ENCODE assay signal across 22 cellular contexts in the genomic region with DNA sequence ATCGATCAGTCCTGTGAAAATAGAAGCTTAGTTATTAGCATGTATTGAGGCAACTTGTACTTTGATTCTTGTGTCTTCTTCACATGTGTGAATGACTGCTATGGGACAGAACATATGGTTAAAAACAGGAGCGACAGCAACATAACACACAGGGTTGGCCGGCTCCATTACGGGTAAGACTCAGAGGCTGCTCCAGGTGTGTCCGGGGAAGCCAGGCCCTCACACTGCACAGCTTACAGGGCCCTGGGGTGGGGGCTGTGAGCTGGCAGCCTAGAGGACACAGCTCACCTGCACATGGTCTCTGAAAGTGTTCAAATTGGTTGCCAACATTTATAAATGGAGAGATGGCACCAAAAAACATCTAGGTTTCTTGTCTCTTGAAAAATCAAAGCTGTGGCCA.
"Had no signal": no experiment of that assay in that cellular context is flagged by ENCODE, and none has a peak within 500 bp of the region (broad histone marks: within the 10 kb centered on the region; RNA-seq: fewer than 3 reads in every experiment).

No MANE protein-coding gene starts in this region.

- H3K9me3 Mint-ChIP-seq: naive B cell, nephron, type B pancreatic cell had no signal

- DNase-seq: effector CD8-positive, alpha-beta T cell; gastrocnemius medialis; heart right ventricle; kidney glomerular epithelial cell; left lung; mesendoderm; naive B cell; occipital lobe; psoas muscle; retina; stimulated activated CD4-positive, alpha-beta T cell treated with anti-CD3 and anti-CD28 coated beads, Interleukin-15, amount 100 ng/mL, for 24 hours; stimulated activated CD4-positive, alpha-beta T cell treated with anti-CD3 and anti-CD28 coated beads, Interleukin-1b, Interleukin-23, amount 100 ng/mL, for 48 hours; stimulated activated CD4-positive, alpha-beta T cell treated with anti-CD3 and anti-CD28 coated beads, Interleukin-4, amount 100 ng/mL, for 4 hours; stimulated activated naive CD4-positive, alpha-beta T cell; thyroid gland had no signal

- H3K4me3 Mint-ChIP-seq: nephron, type B pancreatic cell had no signal

- H3K27ac ChIP-seq: gastrocnemius medialis, left lung, parathyroid adenoma, psoas muscle, right lobe of liver, suprapubic skin, thyroid gland had no signal

- H3K27me3 Mint-ChIP-seq: naive B cell, type B pancreatic cell had no signal

- H3K4me3 ChIP-seq: esophagus muscularis mucosa, gastrocnemius medialis, heart right ventricle, left lung, lung, psoas muscle, right lobe of liver, suprapubic skin, thyroid gland had no signal

- H3K27ac Mint-ChIP-seq: type B pancreatic cell had no signal

- ATAC-seq: gastrocnemius medialis, heart right ventricle, left lung, psoas muscle, right lobe of liver had no signal
